In genomic region chr1:218982482-218982881, GRCh38 we compare ENCODE assay signal across 24 cellular contexts.
"Had no signal": no experiment of that assay in that cellular context is flagged by ENCODE, and none has a peak within 500 bp of the region (broad histone marks: within the 10 kb centered on the region; RNA-seq: fewer than 3 reads in every experiment).

No MANE protein-coding gene starts in this region.

- DNase-seq: Kasumi-1, MM.1S, NCI-H1105 treated with DMSO at 0.1 percent for 48 hours, NCI-H1417 treated with DMSO at 0.1 percent for 48 hours, NCI-H146, NCI-H1694 treated with DMSO at 0.1 percent for 48 hours, NCI-H1930, NCI-H2171 treated with DMSO at 0.1 percent for 48 hours, NCI-H345, NCI-H446 treated with DMSO at 0.1 percent for 48 hours, NCI-H510A treated with DMSO at 0.1 percent for 48 hours, NCI-H526, NCI-H82, Right ventricle myocardium superior, RPMI8226, SIG-M5, SW 1271, T-cell had no signal

- H3K27ac ChIP-seq: KMS-11, SJSA1, SK-N-MC had no signal

- H3K4me3 ChIP-seq: K562, SJSA1, SK-N-MC had no signal

- H3K9me3 ChIP-seq: SJSA1 had no signal

- H3K4me1 ChIP-seq: SJSA1 had no signal

- ATAC-seq: T-cell had no signal

- FAIRE-seq: HepG2, K562, RCC 7860 had no signal

- H3K27me3 ChIP-seq: SJSA1 had no signal

- H3K36me3 ChIP-seq: SJSA1 had no signal
